ENCODE assay signal across 15 cellular contexts in genomic region chr12:114848661-114849060, GRCh38.
DNase-seq lines count a peak whose midpoint lies in the region; TF ChIP-seq lines count a peak whose summit lies in the region.
"Had no signal": no experiment of that assay in that cellular context is flagged by ENCODE, and none has a peak within 500 bp of the region (broad histone marks: within the 10 kb centered on the region; RNA-seq: fewer than 3 reads in every experiment).

No MANE protein-coding gene starts in this region.

- H3K79me2 ChIP-seq in smooth muscle cell (ENCODE audit: low read depth) = no peaks in the 10 kb centered on the region

- H3K4me1 ChIP-seq in adrenal gland (replicated peaks in 1 of 2) = peaks cover 26 to 30% of the 10 kb centered on the region in 2 donors
- H3K4me1 ChIP-seq in smooth muscle cell (ENCODE audit: low read depth) = no peaks in the 10 kb centered on the region
- H3K4me1 ChIP-seq: colonic mucosa, esophagus squamous epithelium had no signal

- H3K36me3 ChIP-seq in adrenal gland (replicated peaks in 1 of 2) (no peaks in the 10 kb centered on the region), smooth muscle cell (ENCODE audit: low read depth) (no peaks in the 10 kb centered on the region)
- H3K36me3 ChIP-seq: colonic mucosa, esophagus squamous epithelium had no signal

- no peak overlapping the region for H3K9ac ChIP-seq in smooth muscle cell (ENCODE audit: low read depth)

- H3K27ac ChIP-seq in adrenal gland (peak overlapping the region in 4 of 5 donors; percentile 42 to 81 (median 69)), smooth muscle cell (ENCODE audit: low read depth) (no peak overlapping the region)
- H3K27ac ChIP-seq: colonic mucosa, esophagus squamous epithelium had no signal

- H3K4me3 ChIP-seq in adrenal gland = no peak overlapping the region
- H3K4me3 ChIP-seq in foreskin fibroblast (ENCODE audit: low read depth in 1 of 2, low read length in 2 of 2) = no peak overlapping the region
- no peak overlapping the region for H3K4me3 ChIP-seq in smooth muscle cell
- H3K4me3 ChIP-seq: colonic mucosa, esophagus squamous epithelium had no signal

- intact Hi-C loops in adrenal gland (cut with DNase I) = no loop called here

- H3K4me2 ChIP-seq in smooth muscle cell = peak overlapping the region; percentile 59

- H3K27me3 ChIP-seq in adrenal gland (no peaks in the 10 kb centered on the region), smooth muscle cell (ENCODE audit: low read depth) (no peaks in the 10 kb centered on the region)
- H3K27me3 ChIP-seq: colonic mucosa, esophagus squamous epithelium had no signal

- 21 to 36% (median 24%) methylated on average over 1 of the region's 1 CpG for WGBS in adrenal gland, 4 donors
- 7% methylated on average over 1 of the region's 1 CpG for WGBS in smooth muscle cell (ENCODE audit: low lambda C conversion rate)

- H4K20me1 ChIP-seq in smooth muscle cell (ENCODE audit: low read depth) = no peaks in the 10 kb centered on the region

- H3F3A ChIP-seq in smooth muscle cell (ENCODE audit: low read depth) = peaks cover 5% of the 10 kb centered on the region

- TF ChIP-seq POLR2A in adrenal gland (IDR thresholded peaks at IDR 0.05) = peak in 1 of 2 donors; percentile 18

- DNase-seq in EL (peak; percentile 35), adrenal gland (peak; percentile 33 to 72 (median 61)), foreskin fibroblast (peak; percentile 81 to 91), smooth muscle cell (lab: John Stamatoyannopoulos, UW; ENCODE audit: unreplicated experiment) (no peak), putamen (ENCODE audit: low spot score) (no peak), ecto neural progenitor cell (ENCODE audit: low spot score) (no peak), NCI-H446 treated with DMSO at 0.1 percent for 48 hours (lab: John Stamatoyannopoulos, UW) (no peak)
- DNase-seq: activated naive CD4-positive, alpha-beta T cell treated with anti-CD3 and anti-CD28 coated beads, Interleukin-2, amount 50 U/mL, for 16 hours; colonic mucosa; esophagus squamous epithelium; NCI-H1417 treated with DMSO at 0.1 percent for 48 hours; NCI-H510A; OCI-M1; stimulated activated CD4-positive, alpha-beta T cell treated with anti-CD3 and anti-CD28 coated beads, Interleukin-4, amount 100 ng/mL, for 24 hours; stimulated activated naive B cell treated with anti-CD40 and anti-IgM and Interleukin-4, amounts not matched to agents 10 μg/mL and 1 μg/mL and 100 μg/mL, for 72 hours had no signal

- H3K9me3 ChIP-seq in adrenal gland (replicated peaks in 1 of 3) (no peaks in the 10 kb centered on the region), smooth muscle cell (replicated peaks; ENCODE audit: low read depth) (no peaks in the 10 kb centered on the region)
- H3K9me3 ChIP-seq: colonic mucosa, esophagus squamous epithelium had no signal

- H2AFZ ChIP-seq in smooth muscle cell (ENCODE audit: low read depth) = no peak overlapping the region

- no peak for TF ChIP-seq CTCF in adrenal gland (IDR thresholded peaks at IDR 0.05)
- TF ChIP-seq CTCF in foreskin fibroblast (IDR thresholded peaks at IDR 0.05; ENCODE audit: low read depth, low read length) = no peak
- TF ChIP-seq CTCF in smooth muscle cell (IDR thresholded peaks at IDR 0.05; ENCODE audit: borderline replicate concordance, insufficient read depth, poor library complexity, severe bottlenecking) = no peak

Comparison
In these comparisons a context has a peak if more than half of its experiments do, and no peak if none do; other contexts are left out.
1. DNase-seq: peak in EL (single experiment), adrenal gland (7 of 7) and foreskin fibroblast (2 of 2); none in smooth muscle cell (single experiment), putamen (single experiment), ecto neural progenitor cell (single experiment) and NCI-H446 treated with DMSO at 0.1 percent for 48 hours (single experiment).